Comparison of ENCODE assay signal across 9 cellular contexts in genomic region chr9:106727969-106728368, GRCh38.
"Had no signal": no experiment of that assay in that cellular context is flagged by ENCODE, and none has a peak within 500 bp of the region (broad histone marks: within the 10 kb centered on the region; RNA-seq: fewer than 3 reads in every experiment).

No MANE protein-coding gene starts in this region.

- H3K36me3 ChIP-seq: HAP-1 had no signal

- H3K4me1 Mint-ChIP-seq: IgD-negative memory B cell had no signal

- H3K27me3 Mint-ChIP-seq: IgD-negative memory B cell had no signal

- H3K4me3 ChIP-seq: GM23248, HAP-1 had no signal

- DNase-seq: GM23248, GOT3, H7, HFFc6 had no signal

- H3K36me3 Mint-ChIP-seq: IgD-negative memory B cell had no signal

- ATAC-seq: HCT116, HepG2 had no signal

- H3K9me3 ChIP-seq: HAP-1 had no signal

- FAIRE-seq: HepG2 had no signal

- H3K4me1 ChIP-seq: HAP-1 had no signal

- H3K27ac Mint-ChIP-seq: HFFc6, IgD-negative memory B cell had no signal

- H3K4me3 Mint-ChIP-seq: HFFc6, IgD-negative memory B cell had no signal

- H3K27ac ChIP-seq: GM23248, HL-60 had no signal
